In genomic region chr2:47868611-47869352, GRCh38 we compare ENCODE assay signal across 21 cellular contexts. TPM values are rescaled to one million over a fixed set of nuclear protein-coding genes. Genes with fewer than 3 reads are reported as not detected.
DNase-seq lines count a peak whose midpoint lies in the region; ATAC-seq and TF ChIP-seq lines count a peak whose summit lies in the region.
"Had no signal": no experiment of that assay in that cellular context is flagged by ENCODE, and none has a peak within 500 bp of the region (broad histone marks: within the 10 kb centered on the region; RNA-seq: fewer than 3 reads in every experiment).

No MANE protein-coding gene starts in this region.

- H3K36me3 ChIP-seq in gastrocnemius medialis (no peaks in the 10 kb centered on the region), sigmoid colon (no peaks in the 10 kb centered on the region), transverse colon (no peaks in the 10 kb centered on the region)
- H3K36me3 ChIP-seq: brain microvascular endothelial cell, thoracic aorta had no signal

- H3K4me1 ChIP-seq in gastrocnemius medialis (peaks cover 35 to 60% of the 10 kb centered on the region in 2 donors), sigmoid colon (peaks cover 0 to 83% (median 63%) of the 10 kb centered on the region in 4 donors), transverse colon (peaks cover 9 to 60% (median 25%) of the 10 kb centered on the region in 4 donors)

- intact Hi-C loops in activated CD4-positive, alpha-beta memory T cell treated with anti-CD3 and anti-CD28 coated beads for 36 hours (cut with micrococcal nuclease) = loop anchor here (2.0 kb wide), 1 partner anchor 38 kb away; the partner anchor contains the start of gene FBXO11
- intact Hi-C loops in gastrocnemius medialis (cut with DNase I; ENCODE audit: low total_unique reads) (loop anchor here (5.0 kb wide), 1 partner anchor 39 kb away; the partner anchor contains the start of gene FBXO11), sigmoid colon (cut with DNase I) (loop anchor here (5.0 kb wide), 1 partner anchor 39 kb away; the partner anchor contains the start of gene FBXO11), transverse colon (cut with DNase I; ENCODE audit: low total_unique reads) (no loop called here)

- peaks cover 82% of the 10 kb centered on the region for H3K4me1 Mint-ChIP-seq in activated CD4-positive, alpha-beta memory T cell treated with anti-CD3 and anti-CD28 coated beads for 36 hours (ENCODE audit: low read depth)
- H3K4me1 Mint-ChIP-seq in activated CD4-positive, alpha-beta memory T cell treated with anti-CD3 and anti-CD28 coated beads, Interleukin-2, amount 10 ng/mL, durations not matched to agents 7 days and 5 days = peaks cover 47% of the 10 kb centered on the region
- peaks cover 69 to 80% (median 73%) of the 10 kb centered on the region in 3 donors for H3K4me1 Mint-ChIP-seq in IgD-negative memory B cell

- WGBS in sigmoid colon, 2 donors = 78 to 83% methylated on average over 7 of the region's 7 CpGs
- WGBS in transverse colon (ENCODE audit: low coverage in 1 of 2), 2 donors = 27 to 85% methylated on average over 2 to 7 of the region's 7 CpGs

- H3K9me3 ChIP-seq in gastrocnemius medialis (no peaks in the 10 kb centered on the region), sigmoid colon (no peaks in the 10 kb centered on the region), transverse colon (no peaks in the 10 kb centered on the region)
- H3K9me3 ChIP-seq: thoracic aorta had no signal

- H3K27me3 Mint-ChIP-seq in activated CD4-positive, alpha-beta memory T cell treated with anti-CD3 and anti-CD28 coated beads for 36 hours = no peaks in the 10 kb centered on the region
- H3K27me3 Mint-ChIP-seq in activated CD4-positive, alpha-beta memory T cell treated with anti-CD3 and anti-CD28 coated beads, Interleukin-2, amount 10 ng/mL, durations not matched to agents 7 days and 5 days = no peaks in the 10 kb centered on the region
- H3K27me3 Mint-ChIP-seq in IgD-negative memory B cell = no peaks in the 10 kb centered on the region
- H3K27me3 Mint-ChIP-seq: activated naive CD8-positive, alpha-beta T cell treated with anti-CD3 and anti-CD28 coated beads for 36 hours had no signal

- H3K36me3 Mint-ChIP-seq in activated CD4-positive, alpha-beta memory T cell treated with anti-CD3 and anti-CD28 coated beads for 36 hours = peaks cover 2% of the 10 kb centered on the region
- peaks cover 31% of the 10 kb centered on the region for H3K36me3 Mint-ChIP-seq in activated CD4-positive, alpha-beta memory T cell treated with anti-CD3 and anti-CD28 coated beads, Interleukin-2, amount 10 ng/mL, durations not matched to agents 7 days and 5 days (ENCODE audit: low read depth)
- peaks cover 8% of the 10 kb centered on the region for H3K36me3 Mint-ChIP-seq in IgD-negative memory B cell

- no peak overlapping the region for H3K4me3 Mint-ChIP-seq in activated CD4-positive, alpha-beta memory T cell treated with anti-CD3 and anti-CD28 coated beads for 36 hours
- no peak overlapping the region for H3K4me3 Mint-ChIP-seq in activated CD4-positive, alpha-beta memory T cell treated with anti-CD3 and anti-CD28 coated beads, Interleukin-2, amount 10 ng/mL, durations not matched to agents 7 days and 5 days
- H3K4me3 Mint-ChIP-seq in IgD-negative memory B cell = no peak overlapping the region
- H3K4me3 Mint-ChIP-seq: activated naive CD8-positive, alpha-beta T cell treated with anti-CD3 and anti-CD28 coated beads for 36 hours had no signal

- H3K27ac ChIP-seq in gastrocnemius medialis = peak overlapping the region; percentile 4 to 64 (median 50)
- H3K27ac ChIP-seq in sigmoid colon = peak overlapping the region in 1 of 4 donors; percentile 48
- H3K27ac ChIP-seq in transverse colon = no peak overlapping the region
- H3K27ac ChIP-seq: parathyroid adenoma, thoracic aorta had no signal

- H3K4me3 ChIP-seq in gastrocnemius medialis = no peak overlapping the region
- no peak overlapping the region for H3K4me3 ChIP-seq in sigmoid colon
- no peak overlapping the region for H3K4me3 ChIP-seq in transverse colon
- H3K4me3 ChIP-seq: thoracic aorta had no signal

- TF ChIP-seq POLR2A in gastrocnemius medialis (IDR thresholded peaks at IDR 0.05) (no peak), sigmoid colon (IDR thresholded peaks at IDR 0.05) (no peak), transverse colon (IDR thresholded peaks at IDR 0.05) (no peak)

- DNase-seq in activated CD4-positive, alpha-beta memory T cell treated with anti-CD3 and anti-CD28 coated beads for 36 hours = no peak
- DNase-seq in activated CD4-positive, alpha-beta memory T cell treated with anti-CD3 and anti-CD28 coated beads, Interleukin-2, amount 10 ng/mL, durations not matched to agents 7 days and 5 days = no peak
- DNase-seq in dermis microvascular lymphatic vessel endothelial cell (ENCODE audit: low read depth in 2 of 2) = peak; percentile 72 to 75
- DNase-seq in gastrocnemius medialis = no peak
- no peak for DNase-seq in HUDEP-2 (lab: John Stamatoyannopoulos, UW; ENCODE audit: unreplicated experiment in 76 of 76)
- DNase-seq in sigmoid colon = no peak
- no peak for DNase-seq in transverse colon
- DNase-seq: 8988T; activated CD8-positive, alpha-beta memory T cell treated with anti-CD3 and anti-CD28 coated beads, Interleukin-2, amount 50 U/mL, for 48 hours; activated naive CD8-positive, alpha-beta T cell treated with anti-CD3 and anti-CD28 coated beads for 36 hours; brain microvascular endothelial cell; DMS53; NCI-H1417; PC-3; small intestine; stimulated activated CD4-positive, alpha-beta T cell treated with anti-CD3 and anti-CD28 coated beads, Interleukin-4, amount 100 ng/mL, for 4 hours; T-helper 9 cell had no signal

- TF ChIP-seq CTCF in gastrocnemius medialis (IDR thresholded peaks at IDR 0.05 in 4 of 5, conservative IDR thresholded peaks at IDR 0.05 in 1 of 5) (no peak), sigmoid colon (IDR thresholded peaks at IDR 0.05) (no peak), transverse colon (IDR thresholded peaks at IDR 0.05) (no peak)

- H3K27me3 ChIP-seq in gastrocnemius medialis = no peaks in the 10 kb centered on the region
- H3K27me3 ChIP-seq in sigmoid colon = no peaks in the 10 kb centered on the region
- H3K27me3 ChIP-seq in transverse colon = no peaks in the 10 kb centered on the region
- H3K27me3 ChIP-seq: brain microvascular endothelial cell had no signal

- in situ Hi-C loops in gastrocnemius medialis (cut with MboI; ENCODE audit: low sequenced_read_pairs in 4 of 4) (loop anchor here in 2 of 4 donors (10.0 to 25.0 kb wide), 2 partner anchors 236 to 544 kb away; no protein-coding TSS in a partner anchor), transverse colon (cut with MboI; ENCODE audit: low pct_ligation_motif_present in 1 of 4, low pct_unique_long_range_greater_than_20kb in 1 of 4, low sequenced_read_pairs in 3 of 4) (loop anchor here in 3 of 4 donors (10.0 to 25.0 kb wide), 3 partner anchors 219 to 544 kb away; no protein-coding TSS in a partner anchor)

- TF ChIP-seq EP300 in sigmoid colon (IDR thresholded peaks at IDR 0.05) = no peak
- no peak for TF ChIP-seq EP300 in transverse colon (IDR thresholded peaks at IDR 0.05; ENCODE audit: low read depth)

- no peaks in the 10 kb centered on the region for H3K9me3 Mint-ChIP-seq in activated CD4-positive, alpha-beta memory T cell treated with anti-CD3 and anti-CD28 coated beads for 36 hours
- no peaks in the 10 kb centered on the region for H3K9me3 Mint-ChIP-seq in activated CD4-positive, alpha-beta memory T cell treated with anti-CD3 and anti-CD28 coated beads, Interleukin-2, amount 10 ng/mL, durations not matched to agents 7 days and 5 days
- no peaks in the 10 kb centered on the region for H3K9me3 Mint-ChIP-seq in IgD-negative memory B cell

- POLR2A ChIA-PET in activated CD4-positive, alpha-beta memory T cell treated with anti-CD3 and anti-CD28 coated beads for 36 hours (lab: Charles Lee) = no interaction called here
- POLR2A ChIA-PET in activated CD4-positive, alpha-beta memory T cell treated with anti-CD3 and anti-CD28 coated beads, Interleukin-2, amount 10 ng/mL, durations not matched to agents 7 days and 5 days (lab: Charles Lee) = no interaction called here

- H3K27ac Mint-ChIP-seq in activated CD4-positive, alpha-beta memory T cell treated with anti-CD3 and anti-CD28 coated beads for 36 hours = peak overlapping the region; percentile 23
- H3K27ac Mint-ChIP-seq in activated CD4-positive, alpha-beta memory T cell treated with anti-CD3 and anti-CD28 coated beads, Interleukin-2, amount 10 ng/mL, durations not matched to agents 7 days and 5 days = no peak overlapping the region
- peak overlapping the region; percentile 52 to 68 (median 55) for H3K27ac Mint-ChIP-seq in IgD-negative memory B cell

- CTCF ChIA-PET in activated CD4-positive, alpha-beta memory T cell treated with anti-CD3 and anti-CD28 coated beads for 36 hours (lab: Charles Lee) = no interaction called here
- CTCF ChIA-PET in activated CD4-positive, alpha-beta memory T cell treated with anti-CD3 and anti-CD28 coated beads, Interleukin-2, amount 10 ng/mL, durations not matched to agents 7 days and 5 days (lab: Charles Lee) = interaction anchor here (1.0 kb wide), 1 partner anchor 11 kb away, joined by 3 read pairs; no protein-coding TSS in a partner anchor

- peak; percentile 30 to 63 for ATAC-seq in gastrocnemius medialis
- ATAC-seq: left lobe of liver, PC-3 had no signal

RNA-seq across cellular contexts. Expression of gene FBXO11, which starts 37.5 kb away (rescaled TPM):
- 10 to 100 TPM; 38.2 to 41.1 TPM for total RNA-seq in activated CD4-positive, alpha-beta memory T cell treated with anti-CD3 and anti-CD28 coated beads for 36 hours
- 10 to 100 TPM; 59.4 to 59.7 TPM for total RNA-seq in activated CD4-positive, alpha-beta memory T cell treated with anti-CD3 and anti-CD28 coated beads, Interleukin-2, amount 10 ng/mL, durations not matched to agents 7 days and 5 days
- polyA plus RNA-seq in IgD-negative memory B cell = 10.2 TPM
- total RNA-seq in dermis microvascular lymphatic vessel endothelial cell = 69.2 and 94.4 TPM in 2 replicates
- total RNA-seq in gastrocnemius medialis = 10 to 100 TPM; 21.5 to 31.8 (median 28.4) TPM
- 10 to 100 TPM; 43.8 to 71.7 (median 49.6) TPM for total RNA-seq in sigmoid colon
- polyA plus RNA-seq in sigmoid colon = 10 to 100 TPM; 13.4 to 23.4 (median 13.8) TPM
- total RNA-seq in transverse colon = 10 to 100 TPM; 19.8 to 80.6 (median 49.8) TPM

Comparison
In these comparisons a context has a peak if more than half of its experiments do, and no peak if none do; other contexts are left out.
1. DNase-seq: peak in dermis microvascular lymphatic vessel endothelial cell (2 of 2); none in activated CD4-positive, alpha-beta memory T cell treated with anti-CD3 and anti-CD28 coated beads for 36 hours (single experiment), activated CD4-positive, alpha-beta memory T cell treated with anti-CD3 and anti-CD28 coated beads, Interleukin-2, amount 10 ng/mL, durations not matched to agents 7 days and 5 days (single experiment), gastrocnemius medialis (0 of 2), HUDEP-2 (0 of 76), sigmoid colon (single experiment) and transverse colon (single experiment).
2. H3K27ac ChIP-seq: peak in gastrocnemius medialis (4 of 4); none in transverse colon (0 of 4).